ENCODE assay signal across 23 cellular contexts in genomic region chr17:57213180-57213825, GRCh38. TPM values are rescaled to one million over a fixed set of nuclear protein-coding genes. Genes with fewer than 3 reads are reported as not detected.
DNase-seq lines count a peak whose midpoint lies in the region; ATAC-seq, FAIRE-seq and TF ChIP-seq lines count a peak whose summit lies in the region.
"Had no signal": no experiment of that assay in that cellular context is flagged by ENCODE, and none has a peak within 500 bp of the region (broad histone marks: within the 10 kb centered on the region; RNA-seq: fewer than 3 reads in every experiment).

No MANE protein-coding gene starts in this region.

- no peaks in the 10 kb centered on the region; a peak in 1 of 5 replicates for H3K4me1 ChIP-seq in K562 (replicated peaks in 1 of 2; ENCODE audit: control insufficient read depth in 2 of 2, insufficient read depth in 2 of 2, low read length in 2 of 2)
- H3K4me1 ChIP-seq: Peyer's patch had no signal

- ATAC-seq in K562 (peak; percentile 68), esophagus mucosa (peak; percentile 65)
- ATAC-seq: GM23338 had no signal

- H3K36me3 Mint-ChIP-seq in nephron progenitor cell (ENCODE audit: low read depth): no peaks in the 10 kb centered on the region

- TF ChIP-seq CTCF in K562 (IDR thresholded peaks at IDR 0.05 in 2 of 3, conservative IDR thresholded peaks at IDR 0.05 in 1 of 3; ENCODE audit: insufficient read depth in 2 of 3, low read depth in 1 of 3, low read length in 3 of 3) (no peak), nephron progenitor cell (IDR thresholded peaks at IDR 0.05) (no peak)

- H2AFZ ChIP-seq in K562 (ENCODE audit: low read depth, low read length): no peak overlapping the region
- H2AFZ ChIP-seq: GM23338 had no signal

- H3K79me2 ChIP-seq in K562 (ENCODE audit: control insufficient read depth, insufficient read depth, low read length): no peaks in the 10 kb centered on the region

- H3K4me3 ChIP-seq in K562: no peak overlapping the region
- H3K4me3 ChIP-seq: GM23338, MG63, Peyer's patch had no signal

- H3K9me3 ChIP-seq in K562 (replicated peaks; ENCODE audit: control insufficient read depth, insufficient read depth, low read depth, low read length): no peaks in the 10 kb centered on the region
- H3K9me3 ChIP-seq: Peyer's patch had no signal

- in situ Hi-C loops in K562 (cut with MboI): no loop called here

- WGBS in K562 (ENCODE audit: insufficient coverage, low coverage, missing lambda C conversion rate): 15% methylated on average over 5 of the region's 5 CpGs

- H3K4me3 Mint-ChIP-seq in nephron progenitor cell: no peak overlapping the region
- H3K4me3 Mint-ChIP-seq: GM23338 had no signal

- no peak overlapping the region for H3K9ac ChIP-seq in K562 (ENCODE audit: insufficient read depth in 1 of 2, low read depth in 2 of 2, low read length in 2 of 2)
- H3K9ac ChIP-seq: KMS-11 had no signal

- TF ChIP-seq EP300 in K562 (IDR thresholded peaks at IDR 0.05; ENCODE audit: low read length): no peak

- H4K20me1 ChIP-seq in K562 (replicated peaks; ENCODE audit: control insufficient read depth, insufficient read depth, low read length): no peaks in the 10 kb centered on the region

- H3K4me1 Mint-ChIP-seq in nephron progenitor cell: peaks cover 25% of the 10 kb centered on the region

- no peak overlapping the region for H3K27ac ChIP-seq in K562 (ENCODE audit: extremely low read depth, low read depth, low read length)
- H3K27ac ChIP-seq: KMS-11, Peyer's patch had no signal

- no peaks in the 10 kb centered on the region for H3K36me3 ChIP-seq in K562 (ENCODE audit: control insufficient read depth, insufficient read depth, low read length)
- H3K36me3 ChIP-seq: MG63, Peyer's patch had no signal

- intact Hi-C loops in K562 (cut with micrococcal nuclease): no loop called here

- H3K9me1 ChIP-seq in K562 (ENCODE audit: control insufficient read depth, insufficient read depth, low read length): no peaks in the 10 kb centered on the region

- POLR2A ChIA-PET in K562 (lab: Yijun Ruan, JAX): no interaction called here

- H3K27me3 Mint-ChIP-seq in nephron progenitor cell (ENCODE audit: low read depth, poor library complexity): no peaks in the 10 kb centered on the region

- no peak overlapping the region for H3K27ac Mint-ChIP-seq in nephron progenitor cell
- H3K27ac Mint-ChIP-seq: GM23338 had no signal

- H3K4me2 ChIP-seq in K562 (ENCODE audit: insufficient read depth, low read length): no peak overlapping the region
- H3K4me2 ChIP-seq: GM23338, KMS-11 had no signal

- peaks cover 27% of the 10 kb centered on the region for H3K9me3 Mint-ChIP-seq in nephron progenitor cell

- no peak for TF ChIP-seq RAD21 in K562 (CRISPR knock-in tag; conservative IDR thresholded peaks at IDR 0.05 in 1 of 2, IDR thresholded peaks at IDR 0.05 in 1 of 2)

- DNase-seq in NCI-H226 (peak; percentile 9), K562 (ENCODE audit: extremely low read depth in 1 of 4, low spot score in 3 of 4) (peak in 3 of 4 experiments; percentile 19 to 34 (median 29)), nephron progenitor cell (no peak), kidney glomerular epithelial cell (lab: John Stamatoyannopoulos, UW) (no peak), T-helper 2 cell (no peak)
- DNase-seq in effector CD8-positive, alpha-beta T cell (lab: John Stamatoyannopoulos, UW): no peak
- DNase-seq: ACHN; C1 segment of cervical spinal cord; MG63; NCI-H1092; NCI-H1436 treated with DMSO at 0.1 percent for 48 hours; NCI-H2081; NCI-H2171 treated with DMSO at 0.1 percent for 48 hours; NCI-H446 treated with DMSO at 0.1 percent for 48 hours; NCI-H748 treated with DMSO at 0.1 percent for 48 hours; NK-92 treated with Interleukin-12 subunit alpha and Interleukin-12 subunit beta, amount 100 ng/mL, for 24 hours; Peyer's patch; Right ventricle myocardium superior had no signal

- CTCF ChIA-PET in K562 (lab: Yijun Ruan, JAX; ENCODE audit: low intra/inter-chr PET ratio): interaction anchor here (0.6 kb wide), 1 partner anchor 84 kb away, joined by 3 read pairs; no protein-coding TSS in a partner anchor

- peaks cover 0 to 4% of the 10 kb centered on the region in 2 experiments; a peak in 1 of 5 replicates for H3K27me3 ChIP-seq in K562 (ENCODE audit: control insufficient read depth in 2 of 2, insufficient read depth in 2 of 2, low read length in 2 of 2)
- H3K27me3 ChIP-seq: MG63, Peyer's patch had no signal

- peak; percentile 65 for FAIRE-seq in K562 (lab: Jason Lieb, UNC)
- FAIRE-seq: D721Med, GM12891 had no signal

- no peak for TF ChIP-seq POLR2A in K562 (conservative IDR thresholded peaks at IDR 0.05)

- no TSS peak for BruUV-seq in K562 (replicated peaks; lab: Mats Ljungman, UMichigan)

TF ChIP-seq in K562, 482 proteins besides CTCF, POLR2A, EP300 and RAD21:
- TF ChIP-seq CBFA2T2 (conservative IDR thresholded peaks at IDR 0.05) (0 out of 2 replicates have a peak, but pooled peaks have one; percentile 23), BMI1 (IDR thresholded peaks at IDR 0.05; ENCODE audit: low read length) (no peak), HMBOX1 (IDR thresholded peaks at IDR 0.05) (no peak), ZNF146 (CRISPR knock-in tag; IDR thresholded peaks at IDR 0.05; ENCODE audit: unreplicated experiment) (no peak), USF1 (CRISPR knock-in tag; IDR thresholded peaks at IDR 0.05) (peak; percentile 77), RAD51 (IDR thresholded peaks at IDR 0.05; ENCODE audit: borderline replicate concordance, low read depth) (peak; percentile 73), PKNOX1 (IDR thresholded peaks at IDR 0.05) (peak; percentile 44; the same call in 1 of the 2 replicates), USF2 (CRISPR knock-in tag; IDR thresholded peaks at IDR 0.05) (peak; percentile 78), NFYB (IDR thresholded peaks at IDR 0.05; ENCODE audit: extremely low read depth, insufficient read length) (peak; percentile 83), GATAD2B (IDR thresholded peaks at IDR 0.05; ENCODE audit: borderline replicate concordance) (no peak)

RNA-seq across cellular contexts. Expression of gene MSI2, which starts 43.0 kb away (rescaled TPM):
- total RNA-seq in K562 (2011; cell fraction: chromatin; rRNA removed; ENCODE audit: low replicate concordance): 290 and 357 TPM in 2 replicates
- total RNA-seq in K562 (2011; cell fraction: nucleolus; rRNA removed): 109 and 121 TPM in 2 replicates
- 200 and 269 TPM in 2 replicates for total RNA-seq in K562 (2011; cell fraction: nucleoplasm; rRNA removed)
- total RNA-seq in K562 (2014; rRNA removed) (29.7 and 51.4 TPM in 2 replicates), K562 (2014; rRNA removed; fragmentation: Illumina TruSeq; extraction: Trizol) (42.4 and 50.3 TPM in 2 replicates), K562 (2015; rRNA removed; fragmentation: Illumina TruSeq; extraction: Trizol) (45.2 and 50.9 TPM in 2 replicates), K562 (2021) (60.4 and 61.8 TPM in 2 replicates), esophagus mucosa (30.4 TPM)
- polyA plus RNA-seq in K562 (2011; rRNA removed) (36.8 and 48.9 TPM in 2 replicates), K562 (2014; fragmentation: Illumina TruSeq; extraction: Trizol) (56.3 and 66.6 TPM in 2 replicates), K562 (2014; fragmentation: Nextera tagmentation; extraction: Ambion mirVana) (1 to 10 TPM; 4.6 to 5.3 TPM), K562 (2014; rRNA removed) (30.5 and 35.5 TPM in 2 replicates)
- polyA plus RNA-seq in K562 (2011; cell fraction: cytosol; rRNA removed): 25.6 and 43.5 TPM in 2 replicates
- polyA plus RNA-seq in K562 (2011; cell fraction: nucleus; rRNA removed): 61.4 and 77.7 TPM in 2 replicates
- polyA plus RNA-seq in K562 (2012): 37.7 and 43.6 TPM in 2 replicates
- polyA minus RNA-seq in K562 (2011; rRNA and poly(A)+ RNA removed): 72.6 and 78.9 TPM in 2 replicates
- 32.4 and 39.6 TPM in 2 replicates for polyA minus RNA-seq in K562 (2011; cell fraction: cytosol; rRNA and poly(A)+ RNA removed)
- polyA minus RNA-seq in K562 (2011; cell fraction: nucleus; rRNA and poly(A)+ RNA removed): 38.9 and 58.1 TPM in 2 replicates

Comparison
In these comparisons a context has a peak if more than half of its experiments do, and no peak if none do; other contexts are left out.
1. DNase-seq: peak in NCI-H226 (single experiment) and K562 (3 of 4); none in effector CD8-positive, alpha-beta T cell (single experiment), nephron progenitor cell (single experiment), kidney glomerular epithelial cell (single experiment) and T-helper 2 cell (0 of 5).